Comparison of ENCODE assay signal across 1 cellular context in the genomic region with DNA sequence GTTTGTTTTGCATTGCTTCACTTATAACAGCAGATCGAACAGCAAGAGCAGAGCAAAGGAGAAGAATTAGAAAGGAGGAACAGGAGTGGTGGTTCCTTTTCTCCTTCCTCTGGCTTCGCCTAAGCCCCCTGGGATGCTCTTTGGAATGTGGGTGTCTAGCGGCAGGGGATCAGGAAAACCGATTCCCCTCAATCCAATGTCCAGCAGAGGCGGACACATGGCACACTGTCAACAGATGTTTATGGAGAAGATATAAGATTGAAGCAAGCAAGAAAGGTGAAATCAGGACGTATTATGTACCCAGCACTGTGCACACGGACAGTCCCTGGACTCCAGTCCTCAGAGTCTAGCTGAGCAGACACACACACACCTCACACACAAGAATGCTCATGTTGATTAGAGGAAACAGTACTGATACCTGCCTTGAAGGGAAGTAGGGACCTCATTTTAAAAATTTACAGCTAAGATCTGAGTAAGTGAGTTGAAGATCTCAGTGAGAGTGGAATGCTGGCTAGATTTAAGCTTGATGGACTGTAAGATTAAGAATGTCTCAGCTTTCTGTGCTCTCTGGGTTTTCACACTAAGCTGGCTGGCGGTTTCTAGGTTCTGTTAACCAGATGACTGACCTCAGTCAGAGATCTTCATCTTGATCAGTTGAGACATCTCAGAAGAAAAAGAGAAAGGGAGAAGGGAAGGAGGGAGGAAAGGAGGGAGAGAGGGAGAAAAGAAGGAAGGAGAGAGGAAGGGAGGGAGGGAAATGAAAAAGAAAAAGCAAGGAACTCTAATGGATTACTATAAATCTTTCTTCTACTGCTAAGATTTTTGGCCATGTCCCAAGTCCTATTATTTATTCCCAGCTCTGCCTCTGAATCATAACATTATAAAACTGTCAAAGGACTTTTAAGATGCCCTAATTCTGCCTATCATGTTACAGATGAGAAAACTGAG.
TF ChIP-seq lines count a peak whose summit lies in the region.

No MANE protein-coding gene starts in this region.

TF ChIP-seq in H1, 55 proteins besides CTCF, POLR2A, EP300 and RAD21:
- TF ChIP-seq KDM5A (IDR thresholded peaks at IDR 0.05; ENCODE audit: low read length), result no peak
- TF ChIP-seq MAFK (IDR thresholded peaks at IDR 0.05; ENCODE audit: low read depth, low read length), result no peak
- no peak for TF ChIP-seq KDM4A (IDR thresholded peaks at IDR 0.05; ENCODE audit: low read depth, low read length, severe bottlenecking)
